Comparison of ENCODE assay signal across 15 cellular contexts in genomic region chr3:132457301-132457700, GRCh38. TPM values are rescaled to one million over a fixed set of nuclear protein-coding genes. Genes with fewer than 3 reads are reported as not detected.
DNase-seq lines count a peak whose midpoint lies in the region; ATAC-seq and TF ChIP-seq lines count a peak whose summit lies in the region.
"Had no signal": no experiment of that assay in that cellular context is flagged by ENCODE, and none has a peak within 500 bp of the region (broad histone marks: within the 10 kb centered on the region; RNA-seq: fewer than 3 reads in every experiment).

No MANE protein-coding gene starts in this region.

- intact Hi-C loops in MCF 10A (cut with micrococcal nuclease): no loop called here

- H3K27me3 ChIP-seq in HL-60 (ENCODE audit: insufficient read depth, poor library complexity, severe bottlenecking): no peaks in the 10 kb centered on the region
- H3K27me3 ChIP-seq: BE2C had no signal

- H3K9me3 Mint-ChIP-seq in MCF 10A (ENCODE audit: unreplicated experiment): no peaks in the 10 kb centered on the region
- H3K9me3 Mint-ChIP-seq: CD4-positive, alpha-beta memory T cell; IgD-negative memory B cell had no signal

- H3K4me1 Mint-ChIP-seq in MCF 10A (ENCODE audit: insufficient read depth, unreplicated experiment): no peaks in the 10 kb centered on the region

- POLR2A ChIA-PET in MCF 10A (lab: Yijun Ruan, JAX): interaction anchor here (0.5 to 0.8 kb wide), 2 partner anchors 12 to 32 kb away, joined by 3 read pairs; no protein-coding TSS in a partner anchor

- no peak for ATAC-seq in GM18858 (IDR thresholded peaks at IDR 0.05; ENCODE audit: unreplicated experiment)

- H3K36me3 Mint-ChIP-seq in MCF 10A (ENCODE audit: insufficient read depth, unreplicated experiment): peaks cover 72% of the 10 kb centered on the region

- no peak overlapping the region for H3K27ac Mint-ChIP-seq in MCF 10A (ENCODE audit: low read depth, unreplicated experiment)
- H3K27ac Mint-ChIP-seq: IgD-negative memory B cell had no signal

- H3K27ac ChIP-seq in HL-60 (replicated peaks) (peak overlapping the region; percentile 68), VCaP (peak overlapping the region; percentile 47)
- H3K27ac ChIP-seq: C4-2B had no signal

- no peaks in the 10 kb centered on the region for H3K27me3 Mint-ChIP-seq in MCF 10A (ENCODE audit: insufficient read depth, unreplicated experiment)
- H3K27me3 Mint-ChIP-seq: CD4-positive, alpha-beta memory T cell; IgD-negative memory B cell had no signal

- no peak for DNase-seq in HL-60 (ENCODE audit: low read depth in 1 of 2, low spot score in 1 of 2)
- DNase-seq in fibroblast of gingiva (ENCODE audit: low read depth): peak; percentile 6
- no peak for DNase-seq in mesenteric fat pad (ENCODE audit: low spot score)
- no peak for DNase-seq in MCF 10A (ENCODE audit: unreplicated experiment)
- no peak for DNase-seq in SIG-M5 (lab: John Stamatoyannopoulos, UW)
- DNase-seq: BE2C; CD4-positive, alpha-beta memory T cell; DMS79 treated with DMSO at 0.1 percent for 48 hours; EL; GOT3 had no signal

- no peak overlapping the region for H3K4me3 Mint-ChIP-seq in MCF 10A (ENCODE audit: unreplicated experiment)
- H3K4me3 Mint-ChIP-seq: CD4-positive, alpha-beta memory T cell; IgD-negative memory B cell had no signal

- TF ChIP-seq CTCF in HL-60 (IDR thresholded peaks at IDR 0.05; ENCODE audit: insufficient read depth, low read length): no peak
- TF ChIP-seq CTCF in VCaP (conservative IDR thresholded peaks at IDR 0.05): no peak
- TF ChIP-seq CTCF in MCF 10A (IDR thresholded peaks at IDR 0.05; ENCODE audit: unreplicated experiment): no peak

- BruUV-seq in MCF 10A (replicated peaks; lab: Mats Ljungman, UMichigan): no TSS peak

- H3K4me3 ChIP-seq in HL-60 (replicated peaks; ENCODE audit: insufficient read depth, low read length): no peak overlapping the region
- H3K4me3 ChIP-seq: HAP-1 had no signal

- CTCF ChIA-PET in MCF 10A (lab: Yijun Ruan, JAX): interaction anchor here (0.7 kb wide), 1 partner anchor 7 kb away, joined by 3 read pairs; no protein-coding TSS in a partner anchor

RNA-seq across cellular contexts. Expression of gene DNAJC13, which starts 40.0 kb away (rescaled TPM):
- total RNA-seq in mesenteric fat pad (45.5 TPM), MCF 10A (2022) (33.0 TPM in 2 replicates)
